ENCODE assay signal across 9 cellular contexts in the genomic region with DNA sequence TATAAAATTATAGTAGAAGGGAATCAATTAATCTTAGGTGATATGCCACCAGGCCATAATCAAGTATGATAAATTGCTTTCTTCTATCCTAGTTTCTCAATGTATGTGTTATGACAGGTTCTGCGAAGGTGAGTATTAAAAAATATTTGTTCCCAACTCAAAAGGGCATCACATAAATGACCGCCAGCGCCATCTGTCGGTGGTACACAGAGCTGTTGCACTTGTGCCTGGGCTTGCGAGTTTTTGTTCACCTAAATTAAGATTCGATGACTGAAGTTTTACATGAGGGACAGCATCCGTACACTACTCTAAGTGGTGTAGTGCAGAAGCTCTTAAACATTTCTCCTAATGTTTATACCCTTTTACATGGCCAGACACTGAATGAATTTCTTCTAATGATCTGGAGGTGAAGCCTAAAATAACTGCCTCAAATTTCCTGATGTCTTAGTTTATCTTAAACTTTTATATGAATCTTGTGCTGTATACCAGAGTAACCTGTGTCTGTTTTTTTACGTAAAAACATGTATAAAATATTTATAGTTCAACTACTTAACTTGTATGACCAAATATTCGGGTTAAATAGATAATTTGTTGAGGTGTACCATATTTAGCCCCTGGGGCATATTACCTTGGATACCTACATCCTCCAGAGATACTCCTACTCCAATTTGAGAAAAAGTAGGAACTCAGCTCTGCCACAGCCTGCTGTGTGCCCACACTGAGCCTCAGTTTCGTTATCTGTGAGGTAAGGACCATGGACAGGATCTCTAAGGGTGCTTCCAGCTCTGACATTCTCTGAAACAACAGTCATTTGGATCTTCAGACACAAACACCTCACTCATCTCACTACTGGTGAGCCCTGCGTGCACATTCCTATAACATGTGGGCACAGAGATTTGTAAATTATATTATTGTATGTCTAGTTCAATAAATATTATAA.
DNase-seq lines count a peak whose midpoint lies in the region; ATAC-seq and TF ChIP-seq lines count a peak whose summit lies in the region.
"Had no signal": no experiment of that assay in that cellular context is flagged by ENCODE, and none has a peak within 500 bp of the region (broad histone marks: within the 10 kb centered on the region; RNA-seq: fewer than 3 reads in every experiment).

No MANE protein-coding gene starts in this region.

- H3K4me3 ChIP-seq in AG09309 (ENCODE audit: control insufficient read depth, low read depth, low read length) (no peak overlapping the region), GM06990 (replicated peaks; ENCODE audit: low read depth, low read length) (no peak overlapping the region)

- H3K4me3 Mint-ChIP-seq in natural killer cell treated with Interleukin-12 subunit alpha and Interleukin-12 subunit beta and Interleukin-15 and Interleukin-18, amount 100 ng/mL, for 72 hours, result no peak overlapping the region
- H3K4me3 Mint-ChIP-seq in effector memory CD8-positive, alpha-beta T cell, result no peak overlapping the region
- H3K4me3 Mint-ChIP-seq: naive thymus-derived CD4-positive, alpha-beta T cell had no signal

- no peaks in the 10 kb centered on the region for H3K9me3 Mint-ChIP-seq in natural killer cell treated with Interleukin-12 subunit alpha and Interleukin-12 subunit beta and Interleukin-15 and Interleukin-18, amount 100 ng/mL, for 72 hours
- peaks cover 0 to 1% of the 10 kb centered on the region in 2 donors for H3K9me3 Mint-ChIP-seq in effector memory CD8-positive, alpha-beta T cell

- H3K27me3 Mint-ChIP-seq in natural killer cell treated with Interleukin-12 subunit alpha and Interleukin-12 subunit beta and Interleukin-15 and Interleukin-18, amount 100 ng/mL, for 72 hours, result no peaks in the 10 kb centered on the region
- H3K27me3 Mint-ChIP-seq in effector memory CD8-positive, alpha-beta T cell, result no peaks in the 10 kb centered on the region
- H3K27me3 Mint-ChIP-seq: naive thymus-derived CD4-positive, alpha-beta T cell had no signal

- no peaks in the 10 kb centered on the region for H3K4me1 Mint-ChIP-seq in natural killer cell treated with Interleukin-12 subunit alpha and Interleukin-12 subunit beta and Interleukin-15 and Interleukin-18, amount 100 ng/mL, for 72 hours (ENCODE audit: low read depth in 2 of 2)
- H3K4me1 Mint-ChIP-seq in effector memory CD8-positive, alpha-beta T cell (ENCODE audit: low read depth in 2 of 2), result no peaks in the 10 kb centered on the region
- H3K4me1 Mint-ChIP-seq: naive thymus-derived CD4-positive, alpha-beta T cell had no signal

- no peak for DNase-seq in AG09309 (ENCODE audit: low read depth)
- no peak for DNase-seq in GM06990 (ENCODE audit: extremely low read depth, insufficient read length)
- DNase-seq in NCI-H1105 (lab: John Stamatoyannopoulos, UW), result peak; percentile 35
- peak in 39 of 56 donors; percentile 1 to 82 (median 19) for DNase-seq in amygdala (lab: John Stamatoyannopoulos, UW)
- DNase-seq in iPS DF 4.7 (ENCODE audit: extremely low read depth, low spot score), result peak; percentile 22
- peak; percentile 59 for DNase-seq in stimulated activated CD8-positive, alpha-beta memory T cell treated with anti-CD3 and anti-CD28 coated beads, Interleukin-4, amount 100 ng/mL, for 48 hours
- DNase-seq in natural killer cell treated with Interleukin-12 subunit alpha and Interleukin-12 subunit beta and Interleukin-15 and Interleukin-18, amount 100 ng/mL, for 72 hours (ENCODE audit: low spot score), result no peak
- no peak for DNase-seq in effector memory CD8-positive, alpha-beta T cell

- no peak overlapping the region for H3K27ac Mint-ChIP-seq in natural killer cell treated with Interleukin-12 subunit alpha and Interleukin-12 subunit beta and Interleukin-15 and Interleukin-18, amount 100 ng/mL, for 72 hours
- no peak overlapping the region for H3K27ac Mint-ChIP-seq in effector memory CD8-positive, alpha-beta T cell
- H3K27ac Mint-ChIP-seq: naive thymus-derived CD4-positive, alpha-beta T cell had no signal

- TF ChIP-seq CTCF in AG09309 (IDR thresholded peaks at IDR 0.05; ENCODE audit: control insufficient read depth, insufficient read depth, low read depth, low read length, missing control alignments) (peak; percentile 79), GM06990 (IDR thresholded peaks at IDR 0.05; ENCODE audit: insufficient read depth, low read length, poor library complexity, severe bottlenecking) (peak; percentile 73)

- no peaks in the 10 kb centered on the region for H3K36me3 ChIP-seq in GM06990 (ENCODE audit: control insufficient read depth, insufficient read depth, low read length)

- no peak for ATAC-seq in natural killer cell treated with Interleukin-12 subunit alpha and Interleukin-12 subunit beta and Interleukin-15 and Interleukin-18, amount 100 ng/mL, for 72 hours
- no peak for ATAC-seq in effector memory CD8-positive, alpha-beta T cell (replicated peaks)
- ATAC-seq: naive thymus-derived CD4-positive, alpha-beta T cell had no signal

- H3K36me3 Mint-ChIP-seq in natural killer cell treated with Interleukin-12 subunit alpha and Interleukin-12 subunit beta and Interleukin-15 and Interleukin-18, amount 100 ng/mL, for 72 hours, result no peaks in the 10 kb centered on the region
- H3K36me3 Mint-ChIP-seq in effector memory CD8-positive, alpha-beta T cell (ENCODE audit: insufficient read depth), result no peaks in the 10 kb centered on the region
- H3K36me3 Mint-ChIP-seq: naive thymus-derived CD4-positive, alpha-beta T cell had no signal

- no peaks in the 10 kb centered on the region for H3K27me3 ChIP-seq in GM06990 (replicated peaks; ENCODE audit: control insufficient read depth, insufficient read depth, low read length)

Comparison
In these comparisons a context has a peak if more than half of its experiments do, and no peak if none do; other contexts are left out.
1. DNase-seq: peak in NCI-H1105 (single experiment), amygdala (39 of 56), iPS DF 4.7 (single experiment) and stimulated activated CD8-positive, alpha-beta memory T cell treated with anti-CD3 and anti-CD28 coated beads, Interleukin-4, amount 100 ng/mL, for 48 hours (single experiment); none in AG09309 (single experiment), GM06990 (single experiment), natural killer cell treated with Interleukin-12 subunit alpha and Interleukin-12 subunit beta and Interleukin-15 and Interleukin-18, amount 100 ng/mL, for 72 hours (single experiment) and effector memory CD8-positive, alpha-beta T cell (0 of 3).